Comparison of ENCODE assay signal across 1 cellular context in genomic region chr11:44315947-44316387, GRCh38.
TF ChIP-seq lines count a peak whose summit lies in the region.

No MANE protein-coding gene starts in this region.

TF ChIP-seq in H1, 55 proteins besides CTCF, POLR2A, EP300 and RAD21 (continued from another document):
- TF ChIP-seq CHD7 (IDR thresholded peaks at IDR 0.05; ENCODE audit: insufficient replicate concordance, low read length): no peak
- no peak for TF ChIP-seq ASH2L (IDR thresholded peaks at IDR 0.05; ENCODE audit: low read length)
- TF ChIP-seq BRCA1 (IDR thresholded peaks at IDR 0.05; ENCODE audit: low read depth, low read length): no peak
- no peak for TF ChIP-seq SP2 (IDR thresholded peaks at IDR 0.05; ENCODE audit: low read length)
